Comparison of ENCODE assay signal across 18 cellular contexts in genomic region chrX:37380256-37380655, GRCh38.
"Had no signal": no experiment of that assay in that cellular context is flagged by ENCODE, and none has a peak within 500 bp of the region (broad histone marks: within the 10 kb centered on the region; RNA-seq: fewer than 3 reads in every experiment).

No MANE protein-coding gene starts in this region.

- H3K27ac ChIP-seq: esophagus muscularis mucosa, pancreas, prostate gland, right lobe of liver, stomach, thoracic aorta, transverse colon had no signal

- H3K36me3 ChIP-seq: colonic mucosa, esophagus muscularis mucosa, pancreas, prostate gland, right lobe of liver, stomach, thoracic aorta, transverse colon had no signal

- H3K4me3 ChIP-seq: colonic mucosa, esophagus muscularis mucosa, pancreas, prostate gland, right lobe of liver, stomach, thoracic aorta, transverse colon had no signal

- H3K27me3 ChIP-seq: colonic mucosa, esophagus muscularis mucosa, right lobe of liver, stomach, transverse colon had no signal

- H3K4me1 ChIP-seq: colonic mucosa, prostate gland, right lobe of liver had no signal

- H3K9me3 ChIP-seq: colonic mucosa, esophagus muscularis mucosa, pancreas, prostate gland, right lobe of liver, stomach, thoracic aorta, transverse colon had no signal

- DNase-seq: kidney; left cardiac atrium; mesendoderm; naive B cell; occipital lobe; retina; right lobe of liver; stimulated activated CD4-positive, alpha-beta T cell treated with anti-CD3 and anti-CD28 coated beads, Interleukin-2, amount 100 ng/mL, for 24 hours; stimulated activated CD4-positive, alpha-beta T cell treated with anti-CD3 and anti-CD28 coated beads, Interleukin-4, amount 100 ng/mL, for 4 hours; stimulated activated naive CD4-positive, alpha-beta T cell; stomach; substantia nigra; transverse colon had no signal
